Comparison of ENCODE assay signal across 1 cellular context in the genomic region with DNA sequence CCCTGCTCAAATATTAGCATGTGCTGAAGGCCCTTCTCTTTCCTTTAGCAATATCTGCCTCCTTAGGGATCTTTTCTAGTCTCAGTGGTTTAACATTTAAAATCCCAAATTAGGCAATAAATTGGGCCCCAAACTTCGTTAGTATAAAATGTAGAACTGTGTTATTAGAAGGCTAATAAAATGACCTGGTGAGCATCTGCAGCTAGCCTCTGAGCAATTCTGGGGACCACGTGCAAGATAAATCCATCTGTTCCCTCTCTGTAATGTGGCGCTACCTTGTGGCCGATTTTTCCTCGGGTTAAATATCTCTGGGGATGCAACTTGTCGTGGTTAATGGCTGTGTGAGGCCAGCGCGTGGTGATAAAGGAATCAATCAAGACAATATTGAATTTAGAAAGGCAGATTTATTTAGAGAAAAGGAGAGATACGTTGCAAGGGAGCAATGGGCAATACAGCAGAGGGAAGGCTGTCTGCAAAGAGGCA.
TF ChIP-seq lines count a peak whose summit lies in the region.

No MANE protein-coding gene starts in this region.

TF ChIP-seq in IMR-90, 13 proteins besides CTCF, POLR2A, EP300 and RAD21:
- TF ChIP-seq, protein P1, sequence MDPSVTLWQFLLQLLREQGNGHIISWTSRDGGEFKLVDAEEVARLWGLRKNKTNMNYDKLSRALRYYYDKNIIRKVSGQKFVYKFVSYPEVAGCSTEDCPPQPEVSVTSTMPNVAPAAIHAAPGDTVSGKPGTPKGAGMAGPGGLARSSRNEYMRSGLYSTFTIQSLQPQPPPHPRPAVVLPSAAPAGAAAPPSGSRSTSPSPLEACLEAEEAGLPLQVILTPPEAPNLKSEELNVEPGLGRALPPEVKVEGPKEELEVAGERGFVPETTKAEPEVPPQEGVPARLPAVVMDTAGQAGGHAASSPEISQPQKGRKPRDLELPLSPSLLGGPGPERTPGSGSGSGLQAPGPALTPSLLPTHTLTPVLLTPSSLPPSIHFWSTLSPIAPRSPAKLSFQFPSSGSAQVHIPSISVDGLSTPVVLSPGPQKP (IDR thresholded peaks at IDR 0.05; ENCODE audit: borderline replicate concordance, low read depth, low read length): no peak
- TF ChIP-seq MAFK (IDR thresholded peaks at IDR 0.05; ENCODE audit: low read depth, low read length) (no peak), MAZ (IDR thresholded peaks at IDR 0.05; ENCODE audit: borderline replicate concordance, low read depth, low read length) (no peak), BHLHE40 (IDR thresholded peaks at IDR 0.05; ENCODE audit: low read depth, low read length) (no peak), RFX5 (IDR thresholded peaks at IDR 0.05; ENCODE audit: low read depth, low read length) (no peak)
- TF ChIP-seq, protein P2, sequence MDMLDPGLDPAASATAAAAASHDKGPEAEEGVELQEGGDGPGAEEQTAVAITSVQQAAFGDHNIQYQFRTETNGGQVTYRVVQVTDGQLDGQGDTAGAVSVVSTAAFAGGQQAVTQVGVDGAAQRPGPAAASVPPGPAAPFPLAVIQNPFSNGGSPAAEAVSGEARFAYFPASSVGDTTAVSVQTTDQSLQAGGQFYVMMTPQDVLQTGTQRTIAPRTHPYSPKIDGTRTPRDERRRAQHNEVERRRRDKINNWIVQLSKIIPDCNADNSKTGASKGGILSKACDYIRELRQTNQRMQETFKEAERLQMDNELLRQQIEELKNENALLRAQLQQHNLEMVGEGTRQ (IDR thresholded peaks at IDR 0.05; ENCODE audit: low read depth, low read length): no peak
